30 cellular contexts compared by ENCODE assay signal in genomic region chr9:84849049-84849448, GRCh38.
"Had no signal": no experiment of that assay in that cellular context is flagged by ENCODE, and none has a peak within 500 bp of the region (broad histone marks: within the 10 kb centered on the region; RNA-seq: fewer than 3 reads in every experiment).

No MANE protein-coding gene starts in this region.

- H3K4me3 Mint-ChIP-seq: immature natural killer cell; naive thymus-derived CD8-positive, alpha-beta T cell; nephron; neural crest cell; stimulated activated naive CD8-positive, alpha-beta T cell treated with anti-CD3 and anti-CD28 coated beads, Interleukin-15, amount 100 ng/mL, for 72 hours had no signal

- DNase-seq: hypothalamus; immature natural killer cell; kidney; left colon; left lung; lower lobe of right lung; mammary epithelial cell; mesenchymal stem cell; naive thymus-derived CD8-positive, alpha-beta T cell; nucleus accumbens; pancreas; posterior cingulate gyrus; retina; right cardiac atrium; stimulated activated CD4-positive, alpha-beta T cell treated with anti-CD3 and anti-CD28 coated beads, Interleukin-12 subunit alpha, Interleukin-12 subunit beta, amount 100 ng/mL, for 4 hours; stimulated activated CD4-positive, alpha-beta T cell treated with anti-CD3 and anti-CD28 coated beads, Interleukin-15, amount 100 ng/mL, for 24 hours; stimulated activated CD4-positive, alpha-beta T cell treated with anti-CD3 and anti-CD28 coated beads, Interleukin-2, amount 100 ng/mL, for 24 hours; stimulated activated CD4-positive, alpha-beta T cell treated with anti-CD3 and anti-CD28 coated beads, Interleukin-4, amount 100 ng/mL, for 1 hour; stimulated activated naive CD4-positive, alpha-beta T cell treated with Interleukin-2 at 50 U/mL for 16 hours; stimulated activated naive CD8-positive, alpha-beta T cell treated with anti-CD3 and anti-CD28 coated beads, Interleukin-15, amount 100 ng/mL, for 72 hours; substantia nigra; upper lobe of left lung had no signal

- FAIRE-seq: islet of Langerhans, kidney, pancreas had no signal

- H3K27ac Mint-ChIP-seq: immature natural killer cell; naive thymus-derived CD8-positive, alpha-beta T cell; stimulated activated naive CD8-positive, alpha-beta T cell treated with anti-CD3 and anti-CD28 coated beads, Interleukin-15, amount 100 ng/mL, for 72 hours had no signal

- H3K4me3 ChIP-seq: left lung, lower lobe of right lung, pancreas, prostate gland, skin epidermis, tibial nerve, upper lobe of left lung, vagina had no signal

- H3K27me3 Mint-ChIP-seq: stimulated activated naive CD8-positive, alpha-beta T cell treated with anti-CD3 and anti-CD28 coated beads, Interleukin-15, amount 100 ng/mL, for 72 hours had no signal

- H3K4me1 ChIP-seq: pancreas, prostate gland, vagina had no signal

- H3K36me3 ChIP-seq: left lung, lower lobe of right lung, pancreas, prostate gland, tibial nerve, upper lobe of left lung, vagina had no signal

- ATAC-seq: left colon; left lung; lower lobe of right lung; naive thymus-derived CD8-positive, alpha-beta T cell; pancreas; right cardiac atrium; sciatic nerve; stimulated activated naive CD8-positive, alpha-beta T cell treated with anti-CD3 and anti-CD28 coated beads, Interleukin-15, amount 100 ng/mL, for 72 hours had no signal

- H3K36me3 Mint-ChIP-seq: immature natural killer cell; naive thymus-derived CD8-positive, alpha-beta T cell had no signal

- H3K27me3 ChIP-seq: left lung, pancreas, tibial nerve, upper lobe of left lung, vagina had no signal

- H3K9me3 ChIP-seq: left lung, lower lobe of right lung, pancreas, prostate gland, tibial nerve, upper lobe of left lung, vagina had no signal

- H3K4me1 Mint-ChIP-seq: immature natural killer cell; naive thymus-derived CD8-positive, alpha-beta T cell; stimulated activated naive CD8-positive, alpha-beta T cell treated with anti-CD3 and anti-CD28 coated beads, Interleukin-15, amount 100 ng/mL, for 72 hours had no signal

- H3K27ac ChIP-seq: left lung, lower lobe of right lung, pancreas, prostate gland, skin epidermis, tibial nerve, upper lobe of left lung, vagina had no signal

- H3K9me3 Mint-ChIP-seq: immature natural killer cell; naive thymus-derived CD8-positive, alpha-beta T cell; nephron; neural crest cell had no signal
